In the genomic region with DNA sequence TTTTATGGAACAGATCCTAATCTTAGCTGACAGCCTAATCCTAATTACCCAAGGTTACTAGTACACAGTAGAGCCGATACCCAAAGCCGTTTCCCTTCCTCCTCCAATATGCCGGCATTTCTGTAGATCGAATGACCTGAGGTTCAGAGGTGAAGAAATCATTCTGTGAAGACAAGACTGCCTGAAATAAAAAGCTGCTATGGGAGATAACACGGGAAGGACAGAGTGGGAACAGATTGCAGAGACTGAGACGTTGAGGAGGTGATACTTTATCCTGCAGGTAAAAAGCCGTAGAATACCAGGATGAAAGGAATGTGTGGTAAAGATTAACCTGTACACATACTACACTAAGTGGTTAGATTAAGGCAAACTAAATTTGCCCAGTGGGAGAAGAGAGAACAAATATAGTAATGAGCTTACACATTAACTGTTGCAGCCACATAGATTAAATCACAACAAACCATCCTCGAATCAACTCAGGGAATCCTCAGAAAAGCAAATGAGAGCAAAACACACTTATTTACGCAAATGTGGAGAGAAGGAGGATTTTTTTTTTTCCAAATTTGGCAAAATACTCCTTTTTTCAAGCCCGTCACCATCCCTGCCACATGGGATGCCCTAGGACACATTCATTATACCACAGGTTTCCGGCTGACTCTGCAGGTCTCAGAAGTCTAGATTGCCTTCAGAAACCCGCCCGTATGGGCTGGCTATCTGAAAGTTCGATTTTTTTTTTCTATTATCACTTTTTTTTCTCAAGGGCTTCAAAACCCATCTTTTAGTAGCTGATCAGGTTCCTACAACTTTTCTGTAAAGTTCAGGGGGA, we compare ENCODE assay signal across 19 cellular contexts.
A peak's percentile ranks its signal among the peaks of the same experiment; 100 is the strongest.
DNase-seq lines count a peak whose midpoint lies in the region; ATAC-seq and TF ChIP-seq lines count a peak whose summit lies in the region.
"Had no signal": no experiment of that assay in that cellular context is flagged by ENCODE, and none has a peak within 500 bp of the region (broad histone marks: within the 10 kb centered on the region; RNA-seq: fewer than 3 reads in every experiment).

No MANE protein-coding gene starts in this region.

- no peak overlapping the region for H3K27ac ChIP-seq in OCI-LY3 (ENCODE audit: low read length)
- H3K27ac ChIP-seq in mesendoderm (ENCODE audit: low read depth, low read length): peak overlapping the region; percentile 52
- H3K27ac ChIP-seq in upper lobe of left lung: no peak overlapping the region
- H3K27ac ChIP-seq: adrenal gland, prostate gland had no signal

- no peaks in the 10 kb centered on the region for H4K20me1 ChIP-seq in OCI-LY3 (ENCODE audit: insufficient read depth, low read length)

- peaks cover 7% of the 10 kb centered on the region for H3K27me3 ChIP-seq in OCI-LY3 (ENCODE audit: low read depth, low read length)
- H3K27me3 ChIP-seq in endocrine pancreas (ENCODE audit: control insufficient read depth, insufficient read depth, low read length): no peaks in the 10 kb centered on the region
- H3K27me3 ChIP-seq in mesendoderm (ENCODE audit: insufficient read depth, low read length, poor library complexity): no peaks in the 10 kb centered on the region
- H3K27me3 ChIP-seq in upper lobe of left lung: no peaks in the 10 kb centered on the region
- H3K27me3 ChIP-seq: adrenal gland had no signal

- H3K4me2 ChIP-seq in OCI-LY3 (ENCODE audit: low read length) (peak overlapping the region; percentile 47; the same call in 1 of the 2 replicates), mesendoderm (ENCODE audit: low read length) (no peak overlapping the region)

- H3K79me2 ChIP-seq in OCI-LY3 (ENCODE audit: low read length): no peaks in the 10 kb centered on the region
- no peaks in the 10 kb centered on the region for H3K79me2 ChIP-seq in mesendoderm (ENCODE audit: control insufficient read depth, insufficient read depth, low read length)

- H3K36me3 ChIP-seq in OCI-LY3 (replicated peaks; ENCODE audit: low read depth, low read length) (no peaks in the 10 kb centered on the region), endocrine pancreas (ENCODE audit: control insufficient read depth, insufficient read depth, low read length) (no peaks in the 10 kb centered on the region), mesendoderm (ENCODE audit: control insufficient read depth, insufficient read depth, low read length) (no peaks in the 10 kb centered on the region), upper lobe of left lung (no peaks in the 10 kb centered on the region)
- H3K36me3 ChIP-seq: adrenal gland, prostate gland had no signal

- H3K4ac ChIP-seq in mesendoderm (ENCODE audit: low read depth, low read length): no peak overlapping the region

- no peak overlapping the region for H3K18ac ChIP-seq in mesendoderm (ENCODE audit: low read length)

- H3K56ac ChIP-seq in mesendoderm (ENCODE audit: low read length): no peak overlapping the region

- peak; percentile 82 for DNase-seq in mesendoderm
- DNase-seq in upper lobe of left lung: no peak
- DNase-seq in NCI-H128 (lab: John Stamatoyannopoulos, UW; ENCODE audit: unreplicated experiment): no peak
- DNase-seq: activated CD4-positive, CD25-positive, alpha-beta regulatory T cell; adrenal gland; C1 segment of cervical spinal cord; DMS79 treated with DMSO at 0.1 percent for 48 hours; effector memory CD4-positive, alpha-beta T cell; Right ventricle myocardium superior; stimulated activated naive B cell treated with anti-CD40 and anti-IgM and Interleukin-4, amounts not matched to agents 10 μg/mL and 1 μg/mL and 100 μg/mL, for 72 hours; T-helper 17 cell; trophoblast cell had no signal

- no peak for TF ChIP-seq POLR2A in upper lobe of left lung (IDR thresholded peaks at IDR 0.05)

- H2BK120ac ChIP-seq in mesendoderm (ENCODE audit: low read depth, low read length): no peak overlapping the region

- H3K4me1 ChIP-seq in OCI-LY3 (ENCODE audit: low read length) (0 out of 2 replicates have a peak, but pooled peaks cover 3% of the 10 kb centered on the region), endocrine pancreas (ENCODE audit: control insufficient read depth, insufficient read depth, low read length) (no peaks in the 10 kb centered on the region), mesendoderm (ENCODE audit: control insufficient read depth, low read depth, low read length) (no peaks in the 10 kb centered on the region), upper lobe of left lung (no peaks in the 10 kb centered on the region)
- H3K4me1 ChIP-seq: prostate gland had no signal

- no peak overlapping the region for H3K23ac ChIP-seq in mesendoderm (ENCODE audit: low read length)

- H2BK5ac ChIP-seq in mesendoderm (ENCODE audit: low read length): no peak overlapping the region

- no peak overlapping the region for H4K8ac ChIP-seq in mesendoderm (ENCODE audit: low read depth, low read length)

- no peaks in the 10 kb centered on the region for H3K9me3 ChIP-seq in OCI-LY3 (ENCODE audit: insufficient read depth, low read length)
- no peaks in the 10 kb centered on the region for H3K9me3 ChIP-seq in endocrine pancreas (ENCODE audit: control insufficient read depth, low read length)
- H3K9me3 ChIP-seq in upper lobe of left lung: no peaks in the 10 kb centered on the region
- H3K9me3 ChIP-seq: adrenal gland, prostate gland had no signal

- no peak overlapping the region for H2BK15ac ChIP-seq in mesendoderm (replicated peaks; ENCODE audit: low read depth)

- no peak for TF ChIP-seq EP300 in upper lobe of left lung (IDR thresholded peaks at IDR 0.05)

- H3K4me3 ChIP-seq in OCI-LY3 (ENCODE audit: low read length) (no peak overlapping the region), endocrine pancreas (ENCODE audit: control insufficient read depth, insufficient read depth, low read length) (peak overlapping the region; percentile 83), mesendoderm (ENCODE audit: low read length) (no peak overlapping the region), upper lobe of left lung (peak overlapping the region in 3 of 4 donors; percentile 17 to 32 (median 21))
- H3K4me3 ChIP-seq: prostate gland had no signal

- no peak overlapping the region for H2AK5ac ChIP-seq in mesendoderm (ENCODE audit: low read length)

- no peak overlapping the region for H4K5ac ChIP-seq in mesendoderm (ENCODE audit: low read length)

- no CpG with 5 or more reads among the region's 14 CpGs for WGBS in mesendoderm (ENCODE audit: extremely low coverage, insufficient coverage, low lambda C conversion rate)
- 54 to 67% methylated on average over 14 of the region's 14 CpGs for WGBS in upper lobe of left lung, 2 donors

- no peak overlapping the region for H2AFZ ChIP-seq in OCI-LY3 (ENCODE audit: low read depth, low read length)

- H3K9ac ChIP-seq in OCI-LY3 (ENCODE audit: low read length) (no peak overlapping the region), endocrine pancreas (ENCODE audit: control insufficient read depth, insufficient read depth, low read length) (peak overlapping the region; percentile 19), mesendoderm (ENCODE audit: low read length) (no peak overlapping the region)

- TF ChIP-seq CTCF in OCI-LY3 (IDR thresholded peaks at IDR 0.05; ENCODE audit: low read depth, low read length): no peak
- TF ChIP-seq CTCF in upper lobe of left lung (IDR thresholded peaks at IDR 0.05): no peak

- ATAC-seq in upper lobe of left lung (ENCODE audit: low FRiP score in 2 of 2) (peak in 1 of 2 donors; percentile 13), GM19351 (IDR thresholded peaks at IDR 0.05; ENCODE audit: unreplicated experiment) (no peak), GM21367 (IDR thresholded peaks at IDR 0.05; ENCODE audit: unreplicated experiment) (no peak)
- ATAC-seq in activated CD4-positive, CD25-positive, alpha-beta regulatory T cell treated with anti-CD3 and anti-CD28 coated beads, Interleukin-2, amount 50 U/mL, for 24 hours: no peak
- ATAC-seq: naive thymus-derived CD4-positive, alpha-beta T cell; T-helper 17 cell had no signal

- H3K79me1 ChIP-seq in mesendoderm (ENCODE audit: low read length): no peaks in the 10 kb centered on the region

Comparison
In these comparisons a context has a peak if more than half of its experiments do, and no peak if none do; other contexts are left out.
1. H3K4me3 ChIP-seq: peak in endocrine pancreas (single experiment) and upper lobe of left lung (3 of 4); none in OCI-LY3 (single experiment) and mesendoderm (single experiment).